23 cellular contexts compared by ENCODE assay signal in the genomic region with DNA sequence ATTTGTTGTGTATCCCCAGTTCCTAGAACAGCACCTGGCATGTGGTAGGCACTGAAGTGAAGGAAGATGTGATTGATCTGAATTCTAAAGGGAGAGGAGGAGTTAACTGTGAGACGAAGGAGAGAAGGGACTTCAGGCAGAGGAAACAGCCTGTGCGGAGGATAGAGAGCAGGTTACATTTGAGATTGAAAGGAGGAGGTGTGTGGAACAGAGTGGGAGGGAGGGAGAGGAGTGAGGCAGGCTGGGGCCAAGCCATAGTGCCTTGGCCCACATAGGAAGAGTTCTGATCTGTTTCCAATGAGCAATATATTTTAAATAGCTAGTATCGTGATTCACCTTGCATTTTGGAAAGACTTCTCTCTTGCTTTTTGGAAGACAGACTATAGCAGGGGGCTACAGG. TPM values are rescaled to one million over a fixed set of nuclear protein-coding genes. Genes with fewer than 3 reads are reported as not detected.
DNase-seq lines count a peak whose midpoint lies in the region; ATAC-seq and TF ChIP-seq lines count a peak whose summit lies in the region.
"Had no signal": no experiment of that assay in that cellular context is flagged by ENCODE, and none has a peak within 500 bp of the region (broad histone marks: within the 10 kb centered on the region; RNA-seq: fewer than 3 reads in every experiment).

No MANE protein-coding gene starts in this region.

- no peak for ATAC-seq in CD4-positive, CD25-positive, alpha-beta regulatory T cell (ENCODE audit: low read depth in 2 of 2)
- no peak for ATAC-seq in activated T-helper 17 cell treated with anti-CD3 and anti-CD28 coated beads, Interleukin-2, amount 50 U/mL, for 72 hours (replicated peaks)
- no peak for ATAC-seq in HG03439 (IDR thresholded peaks at IDR 0.05; ENCODE audit: unreplicated experiment)
- ATAC-seq: body of pancreas, left colon, mucosa of descending colon, upper lobe of right lung had no signal

- DNase-seq in activated CD4-positive, alpha-beta T cell treated with anti-CD3 and anti-CD28 coated beads, Interleukin-2, amount 10 ng/mL, durations not matched to agents 24 days and 14 days = no peak
- DNase-seq in activated CD4-positive, alpha-beta T cell treated with anti-CD3 and anti-CD28 coated beads for 4 hours = no peak
- no peak for DNase-seq in CD4-positive, CD25-positive, alpha-beta regulatory T cell
- no peak for DNase-seq in activated CD8-positive, alpha-beta memory T cell treated with anti-CD3 and anti-CD28 coated beads for 24 hours
- DNase-seq in NCI-H226 = no peak
- DNase-seq: activated CD4-positive, alpha-beta T cell treated with anti-CD3 and anti-CD28 coated beads for 1 hour; activated CD8-positive, alpha-beta memory T cell treated with anti-CD3 and anti-CD28 coated beads, Interleukin-2, amount 50 U/mL, for 48 hours; activated naive CD4-positive, alpha-beta T cell treated with anti-CD3 and anti-CD28 coated beads, Interleukin-2, amount 50 U/mL, for 16 hours; HFFc6; left colon; mucosa of descending colon; NCI-H2107; NCI-H524; stimulated activated CD4-positive, alpha-beta T cell treated with anti-CD3 and anti-CD28 coated beads, Interleukin-4, amount 100 ng/mL, for 24 hours; stomach; upper lobe of right lung had no signal

- no peaks in the 10 kb centered on the region for H3K9me3 Mint-ChIP-seq in activated CD4-positive, alpha-beta T cell treated with anti-CD3 and anti-CD28 coated beads, Interleukin-2, amount 10 ng/mL, durations not matched to agents 24 days and 14 days
- H3K9me3 Mint-ChIP-seq in CD4-positive, CD25-positive, alpha-beta regulatory T cell = no peaks in the 10 kb centered on the region
- no peaks in the 10 kb centered on the region for H3K9me3 Mint-ChIP-seq in activated T-helper 17 cell treated with anti-CD3 and anti-CD28 coated beads, Interleukin-2, amount 50 U/mL, for 72 hours
- H3K9me3 Mint-ChIP-seq in nephron = no peaks in the 10 kb centered on the region
- H3K9me3 Mint-ChIP-seq: HFFc6 had no signal

- H3K36me3 Mint-ChIP-seq in activated CD4-positive, alpha-beta T cell treated with anti-CD3 and anti-CD28 coated beads, Interleukin-2, amount 10 ng/mL, durations not matched to agents 24 days and 14 days (ENCODE audit: low read depth) = peaks cover 40% of the 10 kb centered on the region
- peaks cover 29% of the 10 kb centered on the region for H3K36me3 Mint-ChIP-seq in CD4-positive, CD25-positive, alpha-beta regulatory T cell
- peaks cover 87% of the 10 kb centered on the region for H3K36me3 Mint-ChIP-seq in activated T-helper 17 cell treated with anti-CD3 and anti-CD28 coated beads, Interleukin-2, amount 50 U/mL, for 72 hours (ENCODE audit: low read depth)
- H3K36me3 Mint-ChIP-seq in nephron (ENCODE audit: low read depth) = peaks cover 47% of the 10 kb centered on the region

- H3K4me1 ChIP-seq in CD4-positive, CD25-positive, alpha-beta regulatory T cell (ENCODE audit: control insufficient read depth, insufficient read depth, low read length, poor library complexity, severe bottlenecking) = peaks cover 52% of the 10 kb centered on the region

- H3K4me3 Mint-ChIP-seq in activated CD4-positive, alpha-beta T cell treated with anti-CD3 and anti-CD28 coated beads, Interleukin-2, amount 10 ng/mL, durations not matched to agents 24 days and 14 days = no peak overlapping the region
- peak overlapping the region in 1 of 4 donors; percentile 70 for H3K4me3 Mint-ChIP-seq in CD4-positive, CD25-positive, alpha-beta regulatory T cell
- H3K4me3 Mint-ChIP-seq in activated T-helper 17 cell treated with anti-CD3 and anti-CD28 coated beads, Interleukin-2, amount 50 U/mL, for 72 hours = peak overlapping the region; percentile 44
- H3K4me3 Mint-ChIP-seq in nephron = no peak overlapping the region
- H3K4me3 Mint-ChIP-seq: HFFc6 had no signal

- H3K27me3 ChIP-seq in CD4-positive, CD25-positive, alpha-beta regulatory T cell (ENCODE audit: control insufficient read depth, insufficient read depth, low read length) = no peaks in the 10 kb centered on the region
- H3K27me3 ChIP-seq: BLaER1, body of pancreas, neutrophil, stomach, upper lobe of right lung had no signal

- no peak for TF ChIP-seq CTCF in nephron (IDR thresholded peaks at IDR 0.05; ENCODE audit: unreplicated experiment in 3 of 3)

- no peaks in the 10 kb centered on the region for H3K27me3 Mint-ChIP-seq in activated CD4-positive, alpha-beta T cell treated with anti-CD3 and anti-CD28 coated beads, Interleukin-2, amount 10 ng/mL, durations not matched to agents 24 days and 14 days
- no peaks in the 10 kb centered on the region for H3K27me3 Mint-ChIP-seq in CD4-positive, CD25-positive, alpha-beta regulatory T cell
- H3K27me3 Mint-ChIP-seq in activated T-helper 17 cell treated with anti-CD3 and anti-CD28 coated beads, Interleukin-2, amount 50 U/mL, for 72 hours = no peaks in the 10 kb centered on the region
- H3K27me3 Mint-ChIP-seq in nephron (ENCODE audit: low read depth) = no peaks in the 10 kb centered on the region

- H3K27ac Mint-ChIP-seq in activated CD4-positive, alpha-beta T cell treated with anti-CD3 and anti-CD28 coated beads, Interleukin-2, amount 10 ng/mL, durations not matched to agents 24 days and 14 days = peak overlapping the region; percentile 17
- H3K27ac Mint-ChIP-seq in CD4-positive, CD25-positive, alpha-beta regulatory T cell = peak overlapping the region; percentile 20 to 95 (median 79)
- peak overlapping the region; percentile 46 for H3K27ac Mint-ChIP-seq in activated T-helper 17 cell treated with anti-CD3 and anti-CD28 coated beads, Interleukin-2, amount 50 U/mL, for 72 hours
- H3K27ac Mint-ChIP-seq in nephron = peak overlapping the region; percentile 56 to 73 (median 64)
- H3K27ac Mint-ChIP-seq: HFFc6 had no signal

- peaks cover 59% of the 10 kb centered on the region for H3K4me1 Mint-ChIP-seq in activated CD4-positive, alpha-beta T cell treated with anti-CD3 and anti-CD28 coated beads, Interleukin-2, amount 10 ng/mL, durations not matched to agents 24 days and 14 days
- peaks cover 30 to 80% (median 61%) of the 10 kb centered on the region in 4 donors for H3K4me1 Mint-ChIP-seq in CD4-positive, CD25-positive, alpha-beta regulatory T cell
- H3K4me1 Mint-ChIP-seq in activated T-helper 17 cell treated with anti-CD3 and anti-CD28 coated beads, Interleukin-2, amount 50 U/mL, for 72 hours = peaks cover 52% of the 10 kb centered on the region
- H3K4me1 Mint-ChIP-seq in nephron = peaks cover 63% of the 10 kb centered on the region

- no peaks in the 10 kb centered on the region for H3K9me3 ChIP-seq in CD4-positive, CD25-positive, alpha-beta regulatory T cell (ENCODE audit: control insufficient read depth in 2 of 2, low read length in 2 of 2)
- H3K9me3 ChIP-seq: BLaER1, body of pancreas, mucosa of descending colon, neutrophil, stomach, upper lobe of right lung had no signal

- H3K27ac ChIP-seq in CD4-positive, CD25-positive, alpha-beta regulatory T cell (ENCODE audit: insufficient read depth, low read length, poor library complexity, severe bottlenecking) = no peak overlapping the region
- H3K27ac ChIP-seq: BLaER1, coronary artery, neutrophil, stomach, upper lobe of right lung had no signal

- H3K4me3 ChIP-seq in CD4-positive, CD25-positive, alpha-beta regulatory T cell (ENCODE audit: low read depth, low read length) = no peak overlapping the region
- H3K4me3 ChIP-seq: BLaER1, body of pancreas, coronary artery, mucosa of descending colon, stomach, upper lobe of right lung had no signal

- H3K36me3 ChIP-seq in CD4-positive, CD25-positive, alpha-beta regulatory T cell (ENCODE audit: control insufficient read depth, insufficient read depth, low read length) = peaks cover 17% of the 10 kb centered on the region

- intact Hi-C loops in activated CD4-positive, alpha-beta T cell treated with anti-CD3 and anti-CD28 coated beads, Interleukin-2, amount 10 ng/mL, durations not matched to agents 24 days and 14 days (cut with micrococcal nuclease) = no loop called here

RNA-seq across cellular contexts. Expression of gene MROH8, which starts 13.9 kb away (rescaled TPM):
- 0.63 and 1.3 TPM in 2 replicates for total RNA-seq in activated CD4-positive, alpha-beta T cell treated with anti-CD3 and anti-CD28 coated beads, Interleukin-2, amount 10 ng/mL, durations not matched to agents 24 days and 14 days
- total RNA-seq in CD4-positive, CD25-positive, alpha-beta regulatory T cell = 0.81 TPM
- 1 to 10 TPM in 1 of 4 donors, under 1 TPM in 2, not detected in 1; 0.73 to 1.4 (median 0.88) TPM for polyA plus RNA-seq in CD4-positive, CD25-positive, alpha-beta regulatory T cell
- 1 to 10 TPM in 1 of 2 donors, under 1 TPM in 1; 0.32 to 2.0 TPM for total RNA-seq in activated T-helper 17 cell treated with anti-CD3 and anti-CD28 coated beads, Interleukin-2, amount 50 U/mL, for 72 hours

RNA-seq across cellular contexts. Expression of gene RPN2, which starts 14.1 kb away (rescaled TPM):
- total RNA-seq in activated CD4-positive, alpha-beta T cell treated with anti-CD3 and anti-CD28 coated beads, Interleukin-2, amount 10 ng/mL, durations not matched to agents 24 days and 14 days = 208 and 213 TPM in 2 replicates
- total RNA-seq in CD4-positive, CD25-positive, alpha-beta regulatory T cell = 101 TPM
- polyA plus RNA-seq in CD4-positive, CD25-positive, alpha-beta regulatory T cell = 100 to 1,000 TPM; 227 to 259 (median 243) TPM
- total RNA-seq in activated T-helper 17 cell treated with anti-CD3 and anti-CD28 coated beads, Interleukin-2, amount 50 U/mL, for 72 hours = 100 to 1,000 TPM; 112 to 178 TPM

Comparison
In these comparisons a context has a peak if more than half of its experiments do, and no peak if none do; other contexts are left out.
1. H3K27ac Mint-ChIP-seq: peak in every context shown above with its lines; median percentile 79 in CD4-positive, CD25-positive, alpha-beta regulatory T cell; 64 in nephron; 46 in activated T-helper 17 cell treated with anti-CD3 and anti-CD28 coated beads, Interleukin-2, amount 50 U/mL, for 72 hours; 17 in activated CD4-positive, alpha-beta T cell treated with anti-CD3 and anti-CD28 coated beads, Interleukin-2, amount 10 ng/mL, durations not matched to agents 24 days and 14 days.